ENCODE assay signal across 22 cellular contexts in genomic region chr7:123305840-123306375, GRCh38.
"Had no signal": no experiment of that assay in that cellular context is flagged by ENCODE, and none has a peak within 500 bp of the region (broad histone marks: within the 10 kb centered on the region; RNA-seq: fewer than 3 reads in every experiment).

No MANE protein-coding gene starts in this region.

- H3K27ac ChIP-seq: colonic mucosa, esophagus muscularis mucosa, hepatocyte, pancreas, thoracic aorta, upper lobe of right lung had no signal

- H3K9me3 ChIP-seq: colonic mucosa, esophagus muscularis mucosa, pancreas, thoracic aorta, upper lobe of right lung had no signal

- ATAC-seq: activated CD8-positive, alpha-beta T cell treated with anti-CD3 and anti-CD28 coated beads for 36 hours; activated naive CD4-positive, alpha-beta T cell treated with anti-CD3 and anti-CD28 coated beads, Interleukin-2, amount 50 U/mL, for 72 hours; left lobe of liver; pancreas; upper lobe of right lung; WTC11 had no signal

- H3K4me3 ChIP-seq: colonic mucosa, esophagus muscularis mucosa, hepatocyte, pancreas, thoracic aorta, upper lobe of right lung had no signal

- H3K27ac Mint-ChIP-seq: activated CD8-positive, alpha-beta T cell treated with anti-CD3 and anti-CD28 coated beads for 36 hours; activated naive CD4-positive, alpha-beta T cell treated with anti-CD3 and anti-CD28 coated beads, Interleukin-2, amount 50 U/mL, for 72 hours; naive B cell; WTC11 had no signal

- H3K27me3 ChIP-seq: colonic mucosa, esophagus muscularis mucosa, hepatocyte, pancreas, upper lobe of right lung had no signal

- H3K4me3 Mint-ChIP-seq: activated CD8-positive, alpha-beta T cell treated with anti-CD3 and anti-CD28 coated beads for 36 hours; naive B cell; WTC11 had no signal

- FAIRE-seq: pancreas had no signal

- DNase-seq: activated CD4-positive, alpha-beta T cell treated with anti-CD3 and anti-CD28 coated beads for 4 hours; activated CD8-positive, alpha-beta memory T cell treated with anti-CD3 and anti-CD28 coated beads, Interleukin-2, amount 50 U/mL, for 4 hours; activated CD8-positive, alpha-beta T cell treated with anti-CD3 and anti-CD28 coated beads for 36 hours; activated effector memory CD4-positive, alpha-beta T cell treated with anti-CD3 and anti-CD28 coated beads, Interleukin-2, amount 50 U/mL, for 16 hours; activated T-cell treated with anti-CD3 and anti-CD28 coated beads, Interleukin-2, amount 50 U/mL, for 48 hours; amniotic stem cell; caudate nucleus; colonic mucosa; islet precursor cell; midbrain; naive B cell; pancreas; stimulated activated CD4-positive, alpha-beta T cell treated with anti-CD3 and anti-CD28 coated beads, Interleukin-12 subunit alpha, Interleukin-12 subunit beta, amount 100 ng/mL, for 4 hours; stimulated activated CD4-positive, alpha-beta T cell treated with anti-CD3 and anti-CD28 coated beads, Interleukin-2, amount 100 ng/mL, for 24 hours; T-helper 9 cell; upper lobe of right lung had no signal

- H3K4me1 ChIP-seq: colonic mucosa, esophagus muscularis mucosa, pancreas, upper lobe of right lung had no signal

- H2AFZ ChIP-seq: hepatocyte had no signal

- H3K36me3 ChIP-seq: colonic mucosa, esophagus muscularis mucosa, pancreas, thoracic aorta, upper lobe of right lung had no signal

- H3K4me2 ChIP-seq: hepatocyte had no signal

- H3K27me3 Mint-ChIP-seq: activated CD8-positive, alpha-beta T cell treated with anti-CD3 and anti-CD28 coated beads for 36 hours; naive B cell had no signal

- H3K4me1 Mint-ChIP-seq: naive B cell had no signal

- H3K79me2 ChIP-seq: hepatocyte had no signal

- H3K36me3 Mint-ChIP-seq: activated naive CD4-positive, alpha-beta T cell treated with anti-CD3 and anti-CD28 coated beads, Interleukin-2, amount 50 U/mL, for 72 hours; naive B cell; WTC11 had no signal
